Comparison of ENCODE assay signal across 34 cellular contexts in genomic region chr4:108893474-108893873, GRCh38.
"Had no signal": no experiment of that assay in that cellular context is flagged by ENCODE, and none has a peak within 500 bp of the region (broad histone marks: within the 10 kb centered on the region; RNA-seq: fewer than 3 reads in every experiment).

No MANE protein-coding gene starts in this region.

- H3K9ac ChIP-seq: KMS-11 had no signal

- DNase-seq: Karpas-422, Kasumi-1, MG63, MM.1S, MV-4-11, NCI-H1048, NCI-H1092, NCI-H1092 treated with DMSO at 0.1 percent for 48 hours, NCI-H1105, NCI-H1105 treated with DMSO at 0.1 percent for 48 hours, NCI-H1417, NCI-H1417 treated with DMSO at 0.1 percent for 48 hours, NCI-H1436, NCI-H1436 treated with DMSO at 0.1 percent for 48 hours, NCI-H146, NCI-H1694, NCI-H1694 treated with DMSO at 0.1 percent for 48 hours, NCI-H187, NCI-H1930, NCI-H2029, NCI-H2029 treated with DMSO at 0.1 percent for 48 hours, NCI-H2081, NCI-H2081 treated with DMSO at 0.1 percent for 48 hours, NCI-H2107, NCI-H2171, NCI-H2171 treated with DMSO at 0.1 percent for 48 hours, NCI-H2227 treated with DMSO at 0.1 percent for 48 hours, NCI-H226, NCI-H345, NCI-H446, NCI-H446 treated with DMSO at 0.1 percent for 48 hours, NCI-H510A, NCI-H510A treated with DMSO at 0.1 percent for 48 hours had no signal

- H3K27ac ChIP-seq: KMS-11 had no signal

- H3K36me3 ChIP-seq: MG63 had no signal

- H3K4me3 ChIP-seq: MG63 had no signal

- H3K9me3 ChIP-seq: MG63 had no signal

- H3K27me3 ChIP-seq: MG63 had no signal

- H3K4me2 ChIP-seq: KMS-11 had no signal
